ENCODE assay signal across 9 cellular contexts in genomic region chr7:136405931-136406777, GRCh38.
DNase-seq lines count a peak whose midpoint lies in the region; ATAC-seq and TF ChIP-seq lines count a peak whose summit lies in the region.
"Had no signal": no experiment of that assay in that cellular context is flagged by ENCODE, and none has a peak within 500 bp of the region (broad histone marks: within the 10 kb centered on the region; RNA-seq: fewer than 3 reads in every experiment).

No MANE protein-coding gene starts in this region.

- no peaks in the 10 kb centered on the region for H3K9me3 ChIP-seq in SJCRH30 (replicated peaks)
- H3K9me3 ChIP-seq in endodermal cell (ENCODE audit: control insufficient read depth, low read length) = no peaks in the 10 kb centered on the region
- H3K9me3 ChIP-seq in transverse colon = no peaks in the 10 kb centered on the region

- peak overlapping the region; percentile 80 for H3K27ac Mint-ChIP-seq in endodermal cell
- no peak overlapping the region for H3K27ac Mint-ChIP-seq in memory B cell
- H3K27ac Mint-ChIP-seq: activated B cell treated with CpG ODN at 0.5 μM for 24 hours had no signal

- H3K27ac ChIP-seq in SJCRH30 (no peak overlapping the region), endodermal cell (ENCODE audit: low read depth, low read length) (no peak overlapping the region), transverse colon (no peak overlapping the region)

- 38 to 44% methylated on average over 6 to 17 of the region's 17 CpGs for WGBS in endodermal cell (ENCODE audit: insufficient coverage in 1 of 2, insufficient read length in 1 of 2), 2 experiments
- WGBS in transverse colon (ENCODE audit: low coverage in 1 of 2), 2 donors = 33 to 44% methylated on average over 14 to 17 of the region's 17 CpGs

- H3K4me3 Mint-ChIP-seq in endodermal cell = peak overlapping the region; percentile 39
- no peak overlapping the region for H3K4me3 Mint-ChIP-seq in memory B cell
- H3K4me3 Mint-ChIP-seq: activated B cell treated with CpG ODN at 0.5 μM for 24 hours had no signal

- peaks cover 7% of the 10 kb centered on the region; the same call in 1 of the 2 replicates for H3K27me3 ChIP-seq in SJCRH30
- H3K27me3 ChIP-seq in endodermal cell (ENCODE audit: control insufficient read depth, insufficient read depth, low read length, poor library complexity, severe bottlenecking) = no peaks in the 10 kb centered on the region
- no peaks in the 10 kb centered on the region for H3K27me3 ChIP-seq in transverse colon

- in situ Hi-C loops in transverse colon (cut with MboI; ENCODE audit: low pct_ligation_motif_present in 1 of 4, low pct_unique_long_range_greater_than_20kb in 1 of 4, low sequenced_read_pairs in 3 of 4) = no loop called here

- intact Hi-C loops in transverse colon (cut with DNase I; ENCODE audit: low total_unique reads) = no loop called here

- no peak for TF ChIP-seq EP300 in transverse colon (IDR thresholded peaks at IDR 0.05; ENCODE audit: low read depth)

- H3K27me3 Mint-ChIP-seq in endodermal cell (ENCODE audit: insufficient read depth) = peaks cover 2% of the 10 kb centered on the region
- peaks cover 2% of the 10 kb centered on the region for H3K27me3 Mint-ChIP-seq in memory B cell
- H3K27me3 Mint-ChIP-seq: activated B cell treated with CpG ODN at 0.5 μM for 24 hours had no signal

- H3K4me1 Mint-ChIP-seq in endodermal cell (peaks cover 10% of the 10 kb centered on the region), memory B cell (peaks cover 3% of the 10 kb centered on the region)

- peak; percentile 95 for ATAC-seq in HG02571 (IDR thresholded peaks at IDR 0.05; ENCODE audit: unreplicated experiment)
- peak; percentile 72 for ATAC-seq in memory B cell (ENCODE audit: low read depth)

- no peak overlapping the region for H3K9ac ChIP-seq in endodermal cell (ENCODE audit: extremely low read depth, low read length, poor library complexity, severe bottlenecking)

- TF ChIP-seq CTCF in AG10803 (conservative IDR thresholded peaks at IDR 0.05; ENCODE audit: low read length) (peak; percentile 85), GM12874 (IDR thresholded peaks at IDR 0.05; ENCODE audit: insufficient read depth, low read depth, low read length) (peak; percentile 81), endodermal cell (conservative IDR thresholded peaks at IDR 0.05) (peak; percentile 86), transverse colon (IDR thresholded peaks at IDR 0.05) (peak; percentile 49 to 76 (median 75))

- H3K4me1 ChIP-seq in SJCRH30 (no peaks in the 10 kb centered on the region), endodermal cell (ENCODE audit: control insufficient read depth, insufficient read depth, low read length) (no peaks in the 10 kb centered on the region), transverse colon (peaks cover 0 to 3% (median 0%) of the 10 kb centered on the region in 4 donors)

- H3K9me3 Mint-ChIP-seq in endodermal cell (no peaks in the 10 kb centered on the region), memory B cell (no peaks in the 10 kb centered on the region)
- H3K9me3 Mint-ChIP-seq: activated B cell treated with CpG ODN at 0.5 μM for 24 hours had no signal

- no peak overlapping the region for H3K4me3 ChIP-seq in AG10803 (ENCODE audit: low read length)
- H3K4me3 ChIP-seq in SJCRH30 = no peak overlapping the region
- H3K4me3 ChIP-seq in endodermal cell (ENCODE audit: low read length) = no peak overlapping the region
- H3K4me3 ChIP-seq in transverse colon = no peak overlapping the region

- H3K36me3 Mint-ChIP-seq in endodermal cell (ENCODE audit: low read depth) (no peaks in the 10 kb centered on the region), memory B cell (no peaks in the 10 kb centered on the region)

- DNase-seq in AG10803 (ENCODE audit: low read depth) = peak; percentile 57
- DNase-seq in M059J (ENCODE audit: low read depth) = peak; percentile 68
- peak; percentile 16 to 75 for DNase-seq in SJCRH30
- DNase-seq in endodermal cell = peak; percentile 81
- DNase-seq in memory B cell (ENCODE audit: low spot score in 2 of 2) = peak; percentile 10 to 12
- peak; percentile 20 for DNase-seq in transverse colon
- DNase-seq: activated B cell treated with CpG ODN at 0.5 μM for 24 hours had no signal

- TF ChIP-seq POLR2A in transverse colon (IDR thresholded peaks at IDR 0.05) = no peak

- no peaks in the 10 kb centered on the region for H3K36me3 ChIP-seq in SJCRH30
- H3K36me3 ChIP-seq in endodermal cell (ENCODE audit: control insufficient read depth, insufficient read depth, low read length) = no peaks in the 10 kb centered on the region
- no peaks in the 10 kb centered on the region for H3K36me3 ChIP-seq in transverse colon

Comparison
In these comparisons a context has a peak if more than half of its experiments do, and no peak if none do; other contexts are left out.
1. DNase-seq: peak in every context shown above with its lines; median percentile 81 in endodermal cell; 68 in M059J; 57 in AG10803; 46 in SJCRH30; 20 in transverse colon; 11 in memory B cell.